1 cellular context compared by ENCODE assay signal in the genomic region with DNA sequence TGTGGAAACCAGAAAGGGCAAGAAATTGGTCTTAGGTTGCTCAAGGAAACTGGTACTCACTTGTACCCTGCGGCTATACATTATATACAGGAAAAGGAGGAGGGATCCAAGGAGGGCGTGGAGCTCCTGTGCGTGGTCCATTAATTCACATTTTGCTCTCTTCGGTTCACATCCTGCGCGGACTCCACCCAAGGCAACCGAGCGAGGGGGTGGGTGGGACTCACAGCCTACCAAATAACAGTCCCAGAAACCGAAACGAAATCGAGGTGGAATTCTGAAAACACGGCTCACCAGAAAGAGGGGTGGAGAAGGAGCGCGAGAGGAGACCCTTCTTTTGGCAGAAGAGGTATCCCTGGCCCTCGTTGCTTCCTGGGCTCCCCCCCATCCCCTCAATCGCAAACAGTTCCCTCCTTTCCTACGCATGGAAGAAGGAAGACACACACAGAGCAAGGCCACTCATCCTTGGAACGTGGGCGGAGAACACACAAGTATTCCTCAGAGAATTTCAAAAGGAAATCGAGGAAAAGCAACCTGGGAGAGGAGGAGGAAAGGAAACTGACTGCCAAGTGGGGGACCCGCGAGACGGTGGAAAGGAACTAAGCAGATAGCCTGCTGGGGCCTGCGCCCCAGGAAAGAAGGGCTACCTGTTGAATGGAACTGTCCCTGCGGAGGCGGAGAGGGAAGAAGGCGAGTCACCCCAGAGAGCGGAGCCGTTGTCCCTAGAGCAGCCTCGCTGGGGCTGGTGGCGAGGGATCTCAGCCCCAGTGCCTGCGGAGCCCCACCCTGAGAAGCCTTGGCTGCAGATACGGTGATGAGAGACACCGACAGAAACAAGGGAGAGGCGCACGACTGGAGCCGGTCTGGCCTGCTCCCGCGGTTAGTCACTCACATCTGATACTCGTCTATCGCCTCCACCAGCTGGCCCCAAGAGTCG.
A peak's percentile ranks its signal among the peaks of the same experiment; 100 is the strongest.
TF ChIP-seq lines count a peak whose summit lies in the region.

No MANE protein-coding gene starts in this region.

TF ChIP-seq in K562, 482 proteins besides CTCF, POLR2A, EP300 and RAD21 (continued from another document and continues in another):
- TF ChIP-seq, protein P1, sequence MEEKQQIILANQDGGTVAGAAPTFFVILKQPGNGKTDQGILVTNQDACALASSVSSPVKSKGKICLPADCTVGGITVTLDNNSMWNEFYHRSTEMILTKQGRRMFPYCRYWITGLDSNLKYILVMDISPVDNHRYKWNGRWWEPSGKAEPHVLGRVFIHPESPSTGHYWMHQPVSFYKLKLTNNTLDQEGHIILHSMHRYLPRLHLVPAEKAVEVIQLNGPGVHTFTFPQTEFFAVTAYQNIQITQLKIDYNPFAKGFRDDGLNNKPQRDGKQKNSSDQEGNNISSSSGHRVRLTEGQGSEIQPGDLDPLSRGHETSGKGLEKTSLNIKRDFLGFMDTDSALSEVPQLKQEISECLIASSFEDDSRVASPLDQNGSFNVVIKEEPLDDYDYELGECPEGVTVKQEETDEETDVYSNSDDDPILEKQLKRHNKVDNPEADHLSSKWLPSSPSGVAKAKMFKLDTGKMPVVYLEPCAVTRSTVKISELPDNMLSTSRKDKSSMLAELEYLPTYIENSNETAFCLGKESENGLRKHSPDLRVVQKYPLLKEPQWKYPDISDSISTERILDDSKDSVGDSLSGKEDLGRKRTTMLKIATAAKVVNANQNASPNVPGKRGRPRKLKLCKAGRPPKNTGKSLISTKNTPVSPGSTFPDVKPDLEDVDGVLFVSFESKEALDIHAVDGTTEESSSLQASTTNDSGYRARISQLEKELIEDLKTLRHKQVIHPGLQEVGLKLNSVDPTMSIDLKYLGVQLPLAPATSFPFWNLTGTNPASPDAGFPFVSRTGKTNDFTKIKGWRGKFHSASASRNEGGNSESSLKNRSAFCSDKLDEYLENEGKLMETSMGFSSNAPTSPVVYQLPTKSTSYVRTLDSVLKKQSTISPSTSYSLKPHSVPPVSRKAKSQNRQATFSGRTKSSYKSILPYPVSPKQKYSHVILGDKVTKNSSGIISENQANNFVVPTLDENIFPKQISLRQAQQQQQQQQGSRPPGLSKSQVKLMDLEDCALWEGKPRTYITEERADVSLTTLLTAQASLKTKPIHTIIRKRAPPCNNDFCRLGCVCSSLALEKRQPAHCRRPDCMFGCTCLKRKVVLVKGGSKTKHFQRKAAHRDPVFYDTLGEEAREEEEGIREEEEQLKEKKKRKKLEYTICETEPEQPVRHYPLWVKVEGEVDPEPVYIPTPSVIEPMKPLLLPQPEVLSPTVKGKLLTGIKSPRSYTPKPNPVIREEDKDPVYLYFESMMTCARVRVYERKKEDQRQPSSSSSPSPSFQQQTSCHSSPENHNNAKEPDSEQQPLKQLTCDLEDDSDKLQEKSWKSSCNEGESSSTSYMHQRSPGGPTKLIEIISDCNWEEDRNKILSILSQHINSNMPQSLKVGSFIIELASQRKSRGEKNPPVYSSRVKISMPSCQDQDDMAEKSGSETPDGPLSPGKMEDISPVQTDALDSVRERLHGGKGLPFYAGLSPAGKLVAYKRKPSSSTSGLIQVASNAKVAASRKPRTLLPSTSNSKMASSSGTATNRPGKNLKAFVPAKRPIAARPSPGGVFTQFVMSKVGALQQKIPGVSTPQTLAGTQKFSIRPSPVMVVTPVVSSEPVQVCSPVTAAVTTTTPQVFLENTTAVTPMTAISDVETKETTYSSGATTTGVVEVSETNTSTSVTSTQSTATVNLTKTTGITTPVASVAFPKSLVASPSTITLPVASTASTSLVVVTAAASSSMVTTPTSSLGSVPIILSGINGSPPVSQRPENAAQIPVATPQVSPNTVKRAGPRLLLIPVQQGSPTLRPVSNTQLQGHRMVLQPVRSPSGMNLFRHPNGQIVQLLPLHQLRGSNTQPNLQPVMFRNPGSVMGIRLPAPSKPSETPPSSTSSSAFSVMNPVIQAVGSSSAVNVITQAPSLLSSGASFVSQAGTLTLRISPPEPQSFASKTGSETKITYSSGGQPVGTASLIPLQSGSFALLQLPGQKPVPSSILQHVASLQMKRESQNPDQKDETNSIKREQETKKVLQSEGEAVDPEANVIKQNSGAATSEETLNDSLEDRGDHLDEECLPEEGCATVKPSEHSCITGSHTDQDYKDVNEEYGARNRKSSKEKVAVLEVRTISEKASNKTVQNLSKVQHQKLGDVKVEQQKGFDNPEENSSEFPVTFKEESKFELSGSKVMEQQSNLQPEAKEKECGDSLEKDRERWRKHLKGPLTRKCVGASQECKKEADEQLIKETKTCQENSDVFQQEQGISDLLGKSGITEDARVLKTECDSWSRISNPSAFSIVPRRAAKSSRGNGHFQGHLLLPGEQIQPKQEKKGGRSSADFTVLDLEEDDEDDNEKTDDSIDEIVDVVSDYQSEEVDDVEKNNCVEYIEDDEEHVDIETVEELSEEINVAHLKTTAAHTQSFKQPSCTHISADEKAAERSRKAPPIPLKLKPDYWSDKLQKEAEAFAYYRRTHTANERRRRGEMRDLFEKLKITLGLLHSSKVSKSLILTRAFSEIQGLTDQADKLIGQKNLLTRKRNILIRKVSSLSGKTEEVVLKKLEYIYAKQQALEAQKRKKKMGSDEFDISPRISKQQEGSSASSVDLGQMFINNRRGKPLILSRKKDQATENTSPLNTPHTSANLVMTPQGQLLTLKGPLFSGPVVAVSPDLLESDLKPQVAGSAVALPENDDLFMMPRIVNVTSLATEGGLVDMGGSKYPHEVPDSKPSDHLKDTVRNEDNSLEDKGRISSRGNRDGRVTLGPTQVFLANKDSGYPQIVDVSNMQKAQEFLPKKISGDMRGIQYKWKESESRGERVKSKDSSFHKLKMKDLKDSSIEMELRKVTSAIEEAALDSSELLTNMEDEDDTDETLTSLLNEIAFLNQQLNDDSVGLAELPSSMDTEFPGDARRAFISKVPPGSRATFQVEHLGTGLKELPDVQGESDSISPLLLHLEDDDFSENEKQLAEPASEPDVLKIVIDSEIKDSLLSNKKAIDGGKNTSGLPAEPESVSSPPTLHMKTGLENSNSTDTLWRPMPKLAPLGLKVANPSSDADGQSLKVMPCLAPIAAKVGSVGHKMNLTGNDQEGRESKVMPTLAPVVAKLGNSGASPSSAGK (IDR thresholded peaks at IDR 0.05), result no peak
- TF ChIP-seq, protein P2, sequence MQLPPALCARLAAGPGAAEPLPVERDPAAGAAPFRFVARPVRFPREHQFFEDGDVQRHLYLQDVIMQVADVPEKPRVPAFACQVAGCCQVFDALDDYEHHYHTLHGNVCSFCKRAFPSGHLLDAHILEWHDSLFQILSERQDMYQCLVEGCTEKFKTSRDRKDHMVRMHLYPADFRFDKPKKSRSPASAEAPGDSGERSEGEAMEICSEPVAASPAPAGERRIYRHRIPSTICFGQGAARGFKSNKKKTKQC (CRISPR knock-in tag; IDR thresholded peaks at IDR 0.05), result no peak
- TF ChIP-seq NCOA6 (IDR thresholded peaks at IDR 0.05), result no peak
- TF ChIP-seq, protein P3, sequence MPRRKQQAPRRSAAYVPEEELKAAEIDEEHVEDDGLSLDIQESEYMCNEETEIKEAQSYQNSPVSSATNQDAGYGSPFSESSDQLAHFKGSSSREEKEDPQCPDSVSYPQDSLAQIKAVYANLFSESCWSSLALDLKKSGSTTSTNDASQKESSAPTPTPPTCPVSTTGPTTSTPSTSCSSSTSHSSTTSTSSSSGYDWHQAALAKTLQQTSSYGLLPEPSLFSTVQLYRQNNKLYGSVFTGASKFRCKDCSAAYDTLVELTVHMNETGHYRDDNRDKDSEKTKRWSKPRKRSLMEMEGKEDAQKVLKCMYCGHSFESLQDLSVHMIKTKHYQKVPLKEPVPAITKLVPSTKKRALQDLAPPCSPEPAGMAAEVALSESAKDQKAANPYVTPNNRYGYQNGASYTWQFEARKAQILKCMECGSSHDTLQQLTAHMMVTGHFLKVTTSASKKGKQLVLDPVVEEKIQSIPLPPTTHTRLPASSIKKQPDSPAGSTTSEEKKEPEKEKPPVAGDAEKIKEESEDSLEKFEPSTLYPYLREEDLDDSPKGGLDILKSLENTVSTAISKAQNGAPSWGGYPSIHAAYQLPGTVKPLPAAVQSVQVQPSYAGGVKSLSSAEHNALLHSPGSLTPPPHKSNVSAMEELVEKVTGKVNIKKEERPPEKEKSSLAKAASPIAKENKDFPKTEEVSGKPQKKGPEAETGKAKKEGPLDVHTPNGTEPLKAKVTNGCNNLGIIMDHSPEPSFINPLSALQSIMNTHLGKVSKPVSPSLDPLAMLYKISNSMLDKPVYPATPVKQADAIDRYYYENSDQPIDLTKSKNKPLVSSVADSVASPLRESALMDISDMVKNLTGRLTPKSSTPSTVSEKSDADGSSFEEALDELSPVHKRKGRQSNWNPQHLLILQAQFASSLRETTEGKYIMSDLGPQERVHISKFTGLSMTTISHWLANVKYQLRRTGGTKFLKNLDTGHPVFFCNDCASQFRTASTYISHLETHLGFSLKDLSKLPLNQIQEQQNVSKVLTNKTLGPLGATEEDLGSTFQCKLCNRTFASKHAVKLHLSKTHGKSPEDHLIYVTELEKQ (CRISPR knock-in tag; IDR thresholded peaks at IDR 0.05), result no peak
- no peak for TF ChIP-seq PTTG1 (tag; IDR thresholded peaks at IDR 0.05; ENCODE audit: low read depth)
- TF ChIP-seq CHD2 (IDR thresholded peaks at IDR 0.05; ENCODE audit: low read depth, low read length), result no peak
- peak; percentile 29; the same call in 1 of the 2 replicates for TF ChIP-seq GABPB1 (CRISPR knock-in tag; IDR thresholded peaks at IDR 0.05)
- TF ChIP-seq ZNF717 (CRISPR knock-in tag; IDR thresholded peaks at IDR 0.05), result no peak
- no peak for TF ChIP-seq FUS (optimal IDR thresholded peaks at IDR 0.05; ENCODE audit: low read depth, low read length)
- TF ChIP-seq, protein P4, sequence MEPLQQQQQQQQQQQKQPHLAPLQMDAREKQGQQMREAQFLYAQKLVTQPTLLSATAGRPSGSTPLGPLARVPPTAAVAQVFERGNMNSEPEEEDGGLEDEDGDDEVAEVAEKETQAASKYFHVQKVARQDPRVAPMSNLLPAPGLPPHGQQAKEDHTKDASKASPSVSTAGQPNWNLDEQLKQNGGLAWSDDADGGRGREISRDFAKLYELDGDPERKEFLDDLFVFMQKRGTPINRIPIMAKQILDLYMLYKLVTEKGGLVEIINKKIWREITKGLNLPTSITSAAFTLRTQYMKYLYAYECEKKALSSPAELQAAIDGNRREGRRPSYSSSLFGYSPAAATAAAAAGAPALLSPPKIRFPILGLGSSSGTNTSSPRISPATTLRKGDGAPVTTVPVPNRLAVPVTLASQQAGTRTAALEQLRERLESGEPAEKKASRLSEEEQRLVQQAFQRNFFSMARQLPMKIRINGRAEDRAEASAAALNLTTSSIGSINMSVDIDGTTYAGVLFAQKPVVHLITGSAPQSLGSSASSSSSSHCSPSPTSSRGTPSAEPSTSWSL (CRISPR knock-in tag; IDR thresholded peaks at IDR 0.05; ENCODE audit: borderline replicate concordance), result no peak
- peak; percentile 93 for TF ChIP-seq HMGN3 (IDR thresholded peaks at IDR 0.05; ENCODE audit: borderline replicate concordance, extremely low read depth, insufficient read length, low read depth, low read length)
- TF ChIP-seq CBX3 (IDR thresholded peaks at IDR 0.05; ENCODE audit: borderline replicate concordance in 1 of 2, low read length in 2 of 2), result no peak
- TF ChIP-seq, protein P5, sequence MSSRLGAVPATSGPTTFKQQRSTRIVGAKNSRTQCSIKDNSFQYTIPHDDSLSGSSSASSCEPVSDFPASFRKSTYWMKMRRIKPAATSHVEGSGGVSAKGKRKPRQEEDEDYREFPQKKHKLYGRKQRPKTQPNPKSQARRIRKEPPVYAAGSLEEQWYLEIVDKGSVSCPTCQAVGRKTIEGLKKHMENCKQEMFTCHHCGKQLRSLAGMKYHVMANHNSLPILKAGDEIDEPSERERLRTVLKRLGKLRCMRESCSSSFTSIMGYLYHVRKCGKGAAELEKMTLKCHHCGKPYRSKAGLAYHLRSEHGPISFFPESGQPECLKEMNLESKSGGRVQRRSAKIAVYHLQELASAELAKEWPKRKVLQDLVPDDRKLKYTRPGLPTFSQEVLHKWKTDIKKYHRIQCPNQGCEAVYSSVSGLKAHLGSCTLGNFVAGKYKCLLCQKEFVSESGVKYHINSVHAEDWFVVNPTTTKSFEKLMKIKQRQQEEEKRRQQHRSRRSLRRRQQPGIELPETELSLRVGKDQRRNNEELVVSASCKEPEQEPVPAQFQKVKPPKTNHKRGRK (tag; IDR thresholded peaks at IDR 0.05), result peak; percentile 32; the same call in 1 of the 2 replicates
- no peak for TF ChIP-seq ZKSCAN1 (IDR thresholded peaks at IDR 0.05; ENCODE audit: low read depth, low read length)
- no peak for TF ChIP-seq CCAR2 (IDR thresholded peaks at IDR 0.05; ENCODE audit: low read depth, low read length)
- no peak for TF ChIP-seq NONO (IDR thresholded peaks at IDR 0.05; ENCODE audit: low read depth in 2 of 2, low read length in 1 of 2)
- TF ChIP-seq, protein P6, sequence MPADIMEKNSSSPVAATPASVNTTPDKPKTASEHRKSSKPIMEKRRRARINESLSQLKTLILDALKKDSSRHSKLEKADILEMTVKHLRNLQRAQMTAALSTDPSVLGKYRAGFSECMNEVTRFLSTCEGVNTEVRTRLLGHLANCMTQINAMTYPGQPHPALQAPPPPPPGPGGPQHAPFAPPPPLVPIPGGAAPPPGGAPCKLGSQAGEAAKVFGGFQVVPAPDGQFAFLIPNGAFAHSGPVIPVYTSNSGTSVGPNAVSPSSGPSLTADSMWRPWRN (IDR thresholded peaks at IDR 0.05; ENCODE audit: low read depth), result peak; percentile 100
- no peak for TF ChIP-seq CHD4 (IDR thresholded peaks at IDR 0.05; ENCODE audit: insufficient read depth, insufficient replicate concordance, low read depth, low read length, poor library complexity, severe bottlenecking)
- TF ChIP-seq, protein P7, sequence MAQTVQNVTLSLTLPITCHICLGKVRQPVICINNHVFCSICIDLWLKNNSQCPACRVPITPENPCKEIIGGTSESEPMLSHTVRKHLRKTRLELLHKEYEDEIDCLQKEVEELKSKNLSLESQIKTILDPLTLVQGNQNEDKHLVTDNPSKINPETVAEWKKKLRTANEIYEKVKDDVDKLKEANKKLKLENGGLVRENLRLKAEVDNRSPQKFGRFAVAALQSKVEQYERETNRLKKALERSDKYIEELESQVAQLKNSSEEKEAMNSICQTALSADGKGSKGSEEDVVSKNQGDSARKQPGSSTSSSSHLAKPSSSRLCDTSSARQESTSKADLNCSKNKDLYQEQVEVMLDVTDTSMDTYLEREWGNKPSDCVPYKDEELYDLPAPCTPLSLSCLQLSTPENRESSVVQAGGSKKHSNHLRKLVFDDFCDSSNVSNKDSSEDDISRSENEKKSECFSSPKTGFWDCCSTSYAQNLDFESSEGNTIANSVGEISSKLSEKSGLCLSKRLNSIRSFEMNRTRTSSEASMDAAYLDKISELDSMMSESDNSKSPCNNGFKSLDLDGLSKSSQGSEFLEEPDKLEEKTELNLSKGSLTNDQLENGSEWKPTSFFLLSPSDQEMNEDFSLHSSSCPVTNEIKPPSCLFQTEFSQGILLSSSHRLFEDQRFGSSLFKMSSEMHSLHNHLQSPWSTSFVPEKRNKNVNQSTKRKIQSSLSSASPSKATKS (CRISPR knock-in tag; IDR thresholded peaks at IDR 0.05), result no peak
- TF ChIP-seq ESRRB (CRISPR knock-in tag; IDR thresholded peaks at IDR 0.05; ENCODE audit: borderline replicate concordance), result no peak
- TF ChIP-seq ZC3H8 (IDR thresholded peaks at IDR 0.05), result no peak
- no peak for TF ChIP-seq SRSF1 (IDR thresholded peaks at IDR 0.05; ENCODE audit: low read depth, low read length)
- no peak for TF ChIP-seq FOXP1 (CRISPR knock-in tag; IDR thresholded peaks at IDR 0.05)
- no peak for TF ChIP-seq SETDB1 (IDR thresholded peaks at IDR 0.05; ENCODE audit: low read length)
- no peak for TF ChIP-seq ZFPM2 (CRISPR knock-in tag; IDR thresholded peaks at IDR 0.05)
- TF ChIP-seq CSDE1 (IDR thresholded peaks at IDR 0.05), result no peak; a peak in 1 of 4 replicates
- TF ChIP-seq NCOA4 (IDR thresholded peaks at IDR 0.05; ENCODE audit: partially characterized antibody), result no peak
- no peak for TF ChIP-seq TEAD2 (tag; IDR thresholded peaks at IDR 0.05)
- TF ChIP-seq JUN (IDR thresholded peaks at IDR 0.05; ENCODE audit: borderline replicate concordance, low read depth, low read length), result no peak
- TF ChIP-seq JUN (CRISPR knock-in tag; IDR thresholded peaks at IDR 0.05; ENCODE audit: borderline replicate concordance), result no peak
